Comparison of ENCODE assay signal across 12 cellular contexts in genomic region chr11:67435031-67435726, GRCh38. TPM values are rescaled to one million over a fixed set of nuclear protein-coding genes. Genes with fewer than 3 reads are reported as not detected.
A peak's percentile ranks its signal among the peaks of the same experiment; 100 is the strongest.
DNase-seq lines count a peak whose midpoint lies in the region; ATAC-seq, FAIRE-seq and TF ChIP-seq lines count a peak whose summit lies in the region.
"Had no signal": no experiment of that assay in that cellular context is flagged by ENCODE, and none has a peak within 500 bp of the region (broad histone marks: within the 10 kb centered on the region; RNA-seq: fewer than 3 reads in every experiment).

No MANE protein-coding gene starts in this region.

- ATAC-seq in memory B cell (ENCODE audit: low read depth) (no peak), omental fat pad (ENCODE audit: low FRiP score) (no peak)

- POLR2A ChIA-PET in activated CD4-positive, alpha-beta memory T cell treated with anti-CD3 and anti-CD28 coated beads, Interleukin-2, amount 10 ng/mL, durations not matched to agents 7 days and 5 days (lab: Charles Lee): interaction anchor here (1.1 to 15.2 kb wide), 11 partner anchors 7 to 82 kb away, joined by 3 to 361 read pairs (median 74); partner anchors contain the start of genes AIP, PPP1CA, RPS6KB2 and TBC1D10C

- FAIRE-seq in GM19239 (lab: Jason Lieb, UNC): peak; percentile 40

- peak overlapping the region; percentile 88 to 99 (median 98) for H3K4me2 ChIP-seq in BLaER1 treated with 17β-estradiol and CSF1 and Interleukin-3, amounts not matched to agents 10 nM and 100 nM

- H3K4me3 ChIP-seq in BLaER1 treated with 17β-estradiol and CSF1 and Interleukin-3, amounts not matched to agents 10 nM and 100 nM: peak overlapping the region in 8 of 10 experiments; percentile 68 to 80 (median 71); a peak in 15 of 20 replicates
- H3K4me3 ChIP-seq: testis had no signal

- no peaks in the 10 kb centered on the region for H3K27me3 ChIP-seq in BLaER1 treated with 17β-estradiol and CSF1 and Interleukin-3, amounts not matched to agents 10 nM and 100 nM
- H3K27me3 ChIP-seq: testis had no signal

- H3K27me3 Mint-ChIP-seq in activated CD4-positive, alpha-beta memory T cell treated with anti-CD3 and anti-CD28 coated beads, Interleukin-2, amount 10 ng/mL, durations not matched to agents 7 days and 5 days: no peaks in the 10 kb centered on the region
- no peaks in the 10 kb centered on the region for H3K27me3 Mint-ChIP-seq in memory B cell

- peak overlapping the region; percentile 62 to 94 (median 83); a peak in 20 of 22 replicates for H3K9ac ChIP-seq in BLaER1 treated with 17β-estradiol and CSF1 and Interleukin-3, amounts not matched to agents 10 nM and 100 nM

- no peaks in the 10 kb centered on the region for H3K9me3 Mint-ChIP-seq in activated CD4-positive, alpha-beta memory T cell treated with anti-CD3 and anti-CD28 coated beads, Interleukin-2, amount 10 ng/mL, durations not matched to agents 7 days and 5 days
- H3K9me3 Mint-ChIP-seq in memory B cell: no peaks in the 10 kb centered on the region

- TF ChIP-seq CTCF in omental fat pad (IDR thresholded peaks at IDR 0.05): no peak

- DNase-seq in GM19239 (ENCODE audit: insufficient read length, low spot score) (no peak), memory B cell (ENCODE audit: low spot score in 2 of 2) (no peak), NCI-H1694 treated with DMSO at 0.1 percent for 48 hours (lab: John Stamatoyannopoulos, UW) (no peak), SW 1271 (lab: John Stamatoyannopoulos, UW) (no peak), midbrain (lab: John Stamatoyannopoulos, UW) (no peak), omental fat pad (ENCODE audit: low spot score) (no peak)
- no peak for DNase-seq in activated CD4-positive, alpha-beta memory T cell treated with anti-CD3 and anti-CD28 coated beads, Interleukin-2, amount 10 ng/mL, durations not matched to agents 7 days and 5 days
- DNase-seq: effector CD8-positive, alpha-beta T cell; NCI-H526 treated with DMSO at 0.1 percent for 48 hours; testis had no signal

- CTCF ChIA-PET in activated CD4-positive, alpha-beta memory T cell treated with anti-CD3 and anti-CD28 coated beads, Interleukin-2, amount 10 ng/mL, durations not matched to agents 7 days and 5 days (lab: Charles Lee): interaction anchor here (1.0 kb wide), 1 partner anchor 26 kb away, joined by 3 read pairs; no protein-coding TSS in a partner anchor

- H3K4me3 Mint-ChIP-seq in activated CD4-positive, alpha-beta memory T cell treated with anti-CD3 and anti-CD28 coated beads, Interleukin-2, amount 10 ng/mL, durations not matched to agents 7 days and 5 days: peak overlapping the region; percentile 94
- peak overlapping the region; percentile 93 for H3K4me3 Mint-ChIP-seq in memory B cell

- H3K9me3 ChIP-seq in BLaER1 treated with 17β-estradiol and CSF1 and Interleukin-3, amounts not matched to agents 10 nM and 100 nM (replicated peaks in 1 of 11): no peaks in the 10 kb centered on the region
- H3K9me3 ChIP-seq: testis had no signal

- peak overlapping the region in 9 of 11 experiments; percentile 52 to 97 (median 89); a peak in 17 of 22 replicates for H3K27ac ChIP-seq in BLaER1 treated with 17β-estradiol and CSF1 and Interleukin-3, amounts not matched to agents 10 nM and 100 nM
- H3K27ac ChIP-seq: testis had no signal

- H3K4me1 Mint-ChIP-seq in activated CD4-positive, alpha-beta memory T cell treated with anti-CD3 and anti-CD28 coated beads, Interleukin-2, amount 10 ng/mL, durations not matched to agents 7 days and 5 days: peaks cover 64% of the 10 kb centered on the region
- peaks cover 47% of the 10 kb centered on the region for H3K4me1 Mint-ChIP-seq in memory B cell

- peaks cover 73% of the 10 kb centered on the region for H3K36me3 Mint-ChIP-seq in activated CD4-positive, alpha-beta memory T cell treated with anti-CD3 and anti-CD28 coated beads, Interleukin-2, amount 10 ng/mL, durations not matched to agents 7 days and 5 days (ENCODE audit: low read depth)
- peaks cover 23% of the 10 kb centered on the region for H3K36me3 Mint-ChIP-seq in memory B cell

- H4K20me1 ChIP-seq in BLaER1 treated with 17β-estradiol and CSF1 and Interleukin-3, amounts not matched to agents 10 nM and 100 nM: peaks cover 20 to 83% (median 56%) of the 10 kb centered on the region in 11 experiments; a peak in 21 of 22 replicates

- H3K4me1 ChIP-seq in BLaER1 treated with 17β-estradiol and CSF1 and Interleukin-3, amounts not matched to agents 10 nM and 100 nM: peaks cover 60 to 94% (median 83%) of the 10 kb centered on the region in 10 experiments
- H3K4me1 ChIP-seq: testis had no signal

- peak overlapping the region; percentile 97 for H3K27ac Mint-ChIP-seq in activated CD4-positive, alpha-beta memory T cell treated with anti-CD3 and anti-CD28 coated beads, Interleukin-2, amount 10 ng/mL, durations not matched to agents 7 days and 5 days
- H3K27ac Mint-ChIP-seq in memory B cell: peak overlapping the region; percentile 86

- H3K36me3 ChIP-seq in BLaER1 treated with 17β-estradiol and CSF1 and Interleukin-3, amounts not matched to agents 10 nM and 100 nM: peaks cover 59 to 86% (median 61%) of the 10 kb centered on the region in 11 experiments

RNA-seq across cellular contexts. Expression of gene PTPRCAP, which starts 2.3 kb away (rescaled TPM):
- total RNA-seq in activated CD4-positive, alpha-beta memory T cell treated with anti-CD3 and anti-CD28 coated beads, Interleukin-2, amount 10 ng/mL, durations not matched to agents 7 days and 5 days: 100 to 1,000 TPM; 398 to 401 TPM
- total RNA-seq in omental fat pad: 1 to 10 TPM; 5.5 to 6.7 (median 6.3) TPM

RNA-seq across cellular contexts. Expression of gene RPS6KB2, which starts 6.9 kb away (rescaled TPM):
- 10 to 100 TPM; 56.9 to 57.1 TPM for total RNA-seq in activated CD4-positive, alpha-beta memory T cell treated with anti-CD3 and anti-CD28 coated beads, Interleukin-2, amount 10 ng/mL, durations not matched to agents 7 days and 5 days
- 10 to 100 TPM; 27.4 to 45.0 (median 30.7) TPM for total RNA-seq in omental fat pad

RNA-seq across cellular contexts. Expression of gene CORO1B, which starts 8.1 kb away (rescaled TPM):
- 100 to 1,000 TPM; 192 to 196 TPM for total RNA-seq in activated CD4-positive, alpha-beta memory T cell treated with anti-CD3 and anti-CD28 coated beads, Interleukin-2, amount 10 ng/mL, durations not matched to agents 7 days and 5 days
- 10 to 100 TPM; 55.9 to 70.9 (median 63.9) TPM for total RNA-seq in omental fat pad

RNA-seq across cellular contexts. Expression of gene GPR152, which starts 17.4 kb away (rescaled TPM):
- total RNA-seq in activated CD4-positive, alpha-beta memory T cell treated with anti-CD3 and anti-CD28 coated beads, Interleukin-2, amount 10 ng/mL, durations not matched to agents 7 days and 5 days: not detected
- total RNA-seq in omental fat pad: not detected
- total RNA-seq: T-helper 1 cell treated with Interleukin-12 subunit alpha and Interleukin-12 subunit beta and Interleukin-4 antibody, amounts not matched to agents 30 ng/mL and 1 ng/mL, for 36 hours; testis had no signal

RNA-seq across cellular contexts. Expression of gene CARNS1, which starts 19.7 kb away (rescaled TPM):
- 1 to 10 TPM in 1 of 2 experiments, under 1 TPM in 1; 0.76 to 1.1 TPM for total RNA-seq in activated CD4-positive, alpha-beta memory T cell treated with anti-CD3 and anti-CD28 coated beads, Interleukin-2, amount 10 ng/mL, durations not matched to agents 7 days and 5 days
- 10 to 100 TPM in 1 of 4 donors, 1 to 10 TPM in 2, under 1 TPM in 1; 0.47 to 42.6 (median 7.5) TPM for total RNA-seq in omental fat pad

Comparison
In these comparisons a context has a peak if more than half of its experiments do, and no peak if none do; other contexts are left out.
1. RNA of gene PTPRCAP, which starts 2.3 kb away (total RNA-seq): 398 to 401 TPM in activated CD4-positive, alpha-beta memory T cell treated with anti-CD3 and anti-CD28 coated beads, Interleukin-2, amount 10 ng/mL, durations not matched to agents 7 days and 5 days; 5.5 to 6.7 TPM in omental fat pad; every median in the first group is over 10 times any median in the second.